In genomic region chr17:76072149-76072858, GRCh38 we compare ENCODE assay signal across 8 cellular contexts. TPM values are rescaled to one million over a fixed set of nuclear protein-coding genes. Genes with fewer than 3 reads are reported as not detected.
A peak's percentile ranks its signal among the peaks of the same experiment; 100 is the strongest.
DNase-seq lines count a peak whose midpoint lies in the region; ATAC-seq and TF ChIP-seq lines count a peak whose summit lies in the region.

Gene SRP68 (minus strand): TSS chr17:76072517. CDS start chr17:76072491, 26 bp downstream.

- H3K4me1 Mint-ChIP-seq in natural killer cell treated with Interleukin-12 subunit alpha and Interleukin-12 subunit beta and Interleukin-15 and Interleukin-18, amount 100 ng/mL, for 72 hours (ENCODE audit: low read depth in 2 of 2), result peaks cover 26 to 33% of the 10 kb centered on the region in 2 donors

- TF ChIP-seq CTCF in LNCaP clone FGC (IDR thresholded peaks at IDR 0.05; ENCODE audit: control insufficient read depth, extremely low read depth, insufficient read depth), result no peak

- H3K9me3 Mint-ChIP-seq in natural killer cell treated with Interleukin-12 subunit alpha and Interleukin-12 subunit beta and Interleukin-15 and Interleukin-18, amount 100 ng/mL, for 72 hours, result no peaks in the 10 kb centered on the region

- ATAC-seq in GM21825 (IDR thresholded peaks at IDR 0.05; ENCODE audit: unreplicated experiment), result peak; percentile 91
- ATAC-seq in natural killer cell treated with Interleukin-12 subunit alpha and Interleukin-12 subunit beta and Interleukin-15 and Interleukin-18, amount 100 ng/mL, for 72 hours, result peak; percentile 98 to 99

- peak within 1 kb of the TSS; percentile 95 to 97 for H3K27ac Mint-ChIP-seq in natural killer cell treated with Interleukin-12 subunit alpha and Interleukin-12 subunit beta and Interleukin-15 and Interleukin-18, amount 100 ng/mL, for 72 hours

- H3K4me3 Mint-ChIP-seq in natural killer cell treated with Interleukin-12 subunit alpha and Interleukin-12 subunit beta and Interleukin-15 and Interleukin-18, amount 100 ng/mL, for 72 hours, result peak within 1 kb of the TSS; percentile 98

- TF ChIP-seq POLR2A in Raji (IDR thresholded peaks at IDR 0.05; ENCODE audit: insufficient read depth, low read depth, low read length), result peak; percentile 95

- peaks cover 17 to 20% of the 10 kb centered on the region in 2 donors for H3K27me3 Mint-ChIP-seq in natural killer cell treated with Interleukin-12 subunit alpha and Interleukin-12 subunit beta and Interleukin-15 and Interleukin-18, amount 100 ng/mL, for 72 hours

- peaks cover 8% of the 10 kb centered on the region for H3K36me3 Mint-ChIP-seq in natural killer cell treated with Interleukin-12 subunit alpha and Interleukin-12 subunit beta and Interleukin-15 and Interleukin-18, amount 100 ng/mL, for 72 hours

- DNase-seq in DMS79 (lab: John Stamatoyannopoulos, UW) (peak; percentile 87), LNCaP clone FGC (ENCODE audit: low read depth) (peak; percentile 76), fibroblast of peridontal ligament (ENCODE audit: extremely low read depth) (peak; percentile 83)
- peak; percentile 76 for DNase-seq in activated T-helper 9 cell treated with anti-CD3 and anti-CD28 coated beads, Interleukin-2, amount 50 U/mL, for 16 hours (ENCODE audit: low read depth)
- DNase-seq in natural killer cell treated with Interleukin-12 subunit alpha and Interleukin-12 subunit beta and Interleukin-15 and Interleukin-18, amount 100 ng/mL, for 72 hours (ENCODE audit: low spot score), result peak; percentile 93
- DNase-seq in stimulated activated naive CD4-positive, alpha-beta T cell treated with Interleukin-2 at 50 U/mL for 16 hours (lab: John Stamatoyannopoulos, UW), result peak; percentile 82

- peak within 1 kb of the TSS; percentile 100 for H3K4me3 ChIP-seq in LNCaP clone FGC (ENCODE audit: low read depth, low read length)

RNA-seq across cellular contexts. Expression of gene SRP68, which starts in this region (rescaled TPM):
- 10 to 100 TPM; 96.2 to 98.4 TPM for total RNA-seq in natural killer cell treated with Interleukin-12 subunit alpha and Interleukin-12 subunit beta and Interleukin-15 and Interleukin-18, amount 100 ng/mL, for 72 hours

Comparison
In these comparisons a context has a peak if more than half of its experiments do, and no peak if none do; other contexts are left out.
1. Peak in every context shown above with its lines: DNase-seq, ATAC-seq and H3K4me3 ChIP-seq.